Comparison of ENCODE assay signal across 24 cellular contexts in the genomic region with DNA sequence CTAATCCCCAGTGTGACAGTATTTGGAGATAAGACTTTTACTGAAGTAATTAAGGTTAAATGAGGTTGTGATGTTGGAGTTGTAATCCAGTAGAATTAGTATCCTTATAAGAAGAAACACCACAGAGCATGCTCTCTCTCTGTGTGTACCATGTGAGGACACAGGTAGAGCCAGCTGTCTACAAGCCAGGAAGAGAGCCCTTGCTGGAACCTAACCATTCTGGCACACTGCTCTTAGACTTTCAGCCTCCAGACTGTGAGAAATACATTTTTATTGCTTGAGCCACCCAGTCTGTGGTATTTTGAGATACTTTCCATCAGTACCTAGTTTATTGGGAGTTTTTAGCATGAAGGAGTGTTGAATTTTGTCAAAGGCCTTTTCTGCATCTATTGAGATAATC.
DNase-seq lines count a peak whose midpoint lies in the region; ATAC-seq, FAIRE-seq and TF ChIP-seq lines count a peak whose summit lies in the region.
"Had no signal": no experiment of that assay in that cellular context is flagged by ENCODE, and none has a peak within 500 bp of the region (broad histone marks: within the 10 kb centered on the region; RNA-seq: fewer than 3 reads in every experiment).

No MANE protein-coding gene starts in this region.

- H3K27me3 ChIP-seq in astrocyte (ENCODE audit: insufficient read depth, low read length): no peaks in the 10 kb centered on the region
- H3K27me3 ChIP-seq: BLaER1 had no signal

- no peak for FAIRE-seq in astrocyte (lab: Jason Lieb, UNC)
- FAIRE-seq: A204.1, GM12878, GM18507, H54 had no signal

- H3K27me3 Mint-ChIP-seq in astrocyte (ENCODE audit: low read depth, unreplicated experiment): no peaks in the 10 kb centered on the region

- H3K27ac Mint-ChIP-seq in astrocyte (ENCODE audit: unreplicated experiment): no peak overlapping the region
- H3K27ac Mint-ChIP-seq: B cell; CD4-positive, CD25-positive, alpha-beta regulatory T cell; CD8-positive, alpha-beta T cell; HFFc6 had no signal

- H3K4me3 Mint-ChIP-seq in astrocyte (ENCODE audit: unreplicated experiment): no peak overlapping the region
- H3K4me3 Mint-ChIP-seq: B cell; CD4-positive, CD25-positive, alpha-beta regulatory T cell; CD8-positive, alpha-beta T cell; HFFc6 had no signal

- no peaks in the 10 kb centered on the region for H4K20me1 ChIP-seq in astrocyte (ENCODE audit: insufficient read depth, low read length)
- H4K20me1 ChIP-seq: BLaER1 had no signal

- no peak overlapping the region for H2AFZ ChIP-seq in astrocyte (ENCODE audit: low read depth, low read length)

- ATAC-seq in left lobe of liver (peak; percentile 72), GM18502 (IDR thresholded peaks at IDR 0.05; ENCODE audit: poor library complexity, unreplicated experiment) (no peak), HG02571 (IDR thresholded peaks at IDR 0.05; ENCODE audit: unreplicated experiment) (no peak)
- ATAC-seq: CD8-positive, alpha-beta T cell; GM12878 had no signal

- peaks cover 8% of the 10 kb centered on the region for H3K4me1 Mint-ChIP-seq in astrocyte (ENCODE audit: low read depth, unreplicated experiment)
- H3K4me1 Mint-ChIP-seq: B cell; CD4-positive, CD25-positive, alpha-beta regulatory T cell had no signal

- H3K36me3 ChIP-seq in astrocyte (ENCODE audit: insufficient read depth, low read length): no peaks in the 10 kb centered on the region
- H3K36me3 ChIP-seq: BLaER1, HAP-1 had no signal

- H3K4me1 ChIP-seq in astrocyte (ENCODE audit: insufficient read depth, low read length): peaks cover 7% of the 10 kb centered on the region
- H3K4me1 ChIP-seq: BLaER1, Caco-2, HAP-1 had no signal

- no peaks in the 10 kb centered on the region for H3K36me3 Mint-ChIP-seq in astrocyte (ENCODE audit: low read depth, unreplicated experiment)

- H3K9ac ChIP-seq in astrocyte (ENCODE audit: low read length): no peak overlapping the region
- H3K9ac ChIP-seq: BLaER1 had no signal

- no peaks in the 10 kb centered on the region for H3K9me3 Mint-ChIP-seq in astrocyte (ENCODE audit: unreplicated experiment)

- H3K27ac ChIP-seq in astrocyte (ENCODE audit: low read depth, low read length): no peak overlapping the region
- H3K27ac ChIP-seq: 22Rv1, BLaER1, C4-2B had no signal

- H3K9me3 ChIP-seq in astrocyte (ENCODE audit: insufficient read depth, low read depth, low read length): no peaks in the 10 kb centered on the region
- H3K9me3 ChIP-seq: BLaER1, Caco-2, HAP-1 had no signal

- H3K4me3 ChIP-seq in astrocyte (ENCODE audit: insufficient read depth, low read depth, low read length): no peak overlapping the region
- H3K4me3 ChIP-seq: BLaER1, GM12878, HAP-1 had no signal

- no peak for TF ChIP-seq CTCF in astrocyte (IDR thresholded peaks at IDR 0.05; ENCODE audit: insufficient read depth, low read depth, low read length)

- no peak overlapping the region for H3K4me2 ChIP-seq in astrocyte (ENCODE audit: low read length)
- H3K4me2 ChIP-seq: BLaER1 had no signal

- no peaks in the 10 kb centered on the region for H3K79me2 ChIP-seq in astrocyte (ENCODE audit: insufficient read depth, low read length)

- DNase-seq in NCI-H82 (lab: John Stamatoyannopoulos, UW) (peak; percentile 6), NCI-H82 treated with DMSO at 0.1 percent for 48 hours (lab: John Stamatoyannopoulos, UW; ENCODE audit: unreplicated experiment) (no peak), astrocyte (ENCODE audit: low read depth) (peak; percentile 40), left lobe of liver (ENCODE audit: low spot score) (no peak)
- DNase-seq: Caco-2; CD4-positive, CD25-positive, alpha-beta regulatory T cell; CD8-positive, alpha-beta T cell; DMS 273 treated with DMSO at 0.1 percent for 48 hours; DMS79; EL; GDM1; GOT3; HFFc6 had no signal

Comparison
In these comparisons a context has a peak if more than half of its experiments do, and no peak if none do; other contexts are left out.
1. DNase-seq: peak in NCI-H82 (single experiment) and astrocyte (single experiment); none in NCI-H82 treated with DMSO at 0.1 percent for 48 hours (single experiment) and left lobe of liver (single experiment).